8 cellular contexts compared by ENCODE assay signal in genomic region chr9:122931851-122932199, GRCh38.
DNase-seq lines count a peak whose midpoint lies in the region; ATAC-seq and TF ChIP-seq lines count a peak whose summit lies in the region.

No MANE protein-coding gene starts in this region.

- peak; percentile 9 for ATAC-seq in GM21737 (IDR thresholded peaks at IDR 0.05; ENCODE audit: unreplicated experiment)
- no peak for ATAC-seq in stimulated activated effector memory CD8-positive, alpha-beta T cell treated with anti-CD3 and anti-CD28 coated beads, Interleukin-12 subunit alpha, Interleukin-12 subunit beta, amount 100 ng/mL, for 72 hours

- DNase-seq in RWPE1 (ENCODE audit: low spot score), result no peak
- no peak for DNase-seq in fibroblast of pulmonary artery (ENCODE audit: low read depth)
- no peak for DNase-seq in retinal pigment epithelial cell (ENCODE audit: low read depth)
- DNase-seq in activated effector memory CD4-positive, alpha-beta T cell treated with Interleukin-2 at 50 U/mL for 16 hours, result no peak
- DNase-seq in stimulated activated effector memory CD8-positive, alpha-beta T cell treated with anti-CD3 and anti-CD28 coated beads, Interleukin-12 subunit alpha, Interleukin-12 subunit beta, amount 100 ng/mL, for 72 hours (ENCODE audit: low spot score in 2 of 2), result no peak
- no peak for DNase-seq in activated CD4-positive, alpha-beta T cell treated with anti-CD3 and anti-CD28 coated beads for 4 hours
- DNase-seq in NCI-H2029 (lab: John Stamatoyannopoulos, UW), result no peak

- POLR2A ChIA-PET in RWPE1 (lab: Yijun Ruan, JAX; ENCODE audit: low non-redundant PET), result interaction anchor here (1.3 to 1.7 kb wide), 3 partner anchors 9 to 27 kb away, joined by 11 to 12 read pairs (median 11); partner anchors contain the start of genes RABGAP1, RC3H2 and ZBTB6

- H3K4me3 ChIP-seq in fibroblast of pulmonary artery (replicated peaks; ENCODE audit: low read depth, low read length) (peak overlapping the region; percentile 93), retinal pigment epithelial cell (ENCODE audit: low read length) (peak overlapping the region; percentile 92)

- TF ChIP-seq CTCF in RWPE1 (conservative IDR thresholded peaks at IDR 0.05; ENCODE audit: low read depth), result no peak
- no peak for TF ChIP-seq CTCF in fibroblast of pulmonary artery (IDR thresholded peaks at IDR 0.05; ENCODE audit: low read length, missing control alignments)
- no peak for TF ChIP-seq CTCF in retinal pigment epithelial cell (conservative IDR thresholded peaks at IDR 0.05; ENCODE audit: low read depth, low read length)

- no peak overlapping the region for H3K27ac Mint-ChIP-seq in stimulated activated effector memory CD8-positive, alpha-beta T cell treated with anti-CD3 and anti-CD28 coated beads, Interleukin-12 subunit alpha, Interleukin-12 subunit beta, amount 100 ng/mL, for 72 hours

- CTCF ChIA-PET in RWPE1 (lab: Yijun Ruan, JAX), result interaction anchor here (0.6 to 1.1 kb wide), 6 partner anchors 9 to 477 kb away, joined by 3 read pairs; partner anchors contain the start of gene RABGAP1

- peaks cover 12% of the 10 kb centered on the region for H3K36me3 Mint-ChIP-seq in stimulated activated effector memory CD8-positive, alpha-beta T cell treated with anti-CD3 and anti-CD28 coated beads, Interleukin-12 subunit alpha, Interleukin-12 subunit beta, amount 100 ng/mL, for 72 hours

- no peaks in the 10 kb centered on the region for H3K9me3 Mint-ChIP-seq in stimulated activated effector memory CD8-positive, alpha-beta T cell treated with anti-CD3 and anti-CD28 coated beads, Interleukin-12 subunit alpha, Interleukin-12 subunit beta, amount 100 ng/mL, for 72 hours

- H3K27ac ChIP-seq in RWPE1, result peak overlapping the region; percentile 91

- no peak overlapping the region for H3K4me3 Mint-ChIP-seq in stimulated activated effector memory CD8-positive, alpha-beta T cell treated with anti-CD3 and anti-CD28 coated beads, Interleukin-12 subunit alpha, Interleukin-12 subunit beta, amount 100 ng/mL, for 72 hours

- H3K4me1 Mint-ChIP-seq in stimulated activated effector memory CD8-positive, alpha-beta T cell treated with anti-CD3 and anti-CD28 coated beads, Interleukin-12 subunit alpha, Interleukin-12 subunit beta, amount 100 ng/mL, for 72 hours, result peaks cover 12% of the 10 kb centered on the region
